Comparison of ENCODE assay signal across 1 cellular context in genomic region chr17:79925242-79925957, GRCh38.
TF ChIP-seq lines count a peak whose summit lies in the region.

No MANE protein-coding gene starts in this region.

TF ChIP-seq in SK-N-SH treated with all-trans-retinoic acid at 6 μM for 48 hours, 23 proteins besides CTCF, POLR2A, EP300 and RAD21 (continued from another document):
- TF ChIP-seq TOX (CRISPR knock-in tag; IDR thresholded peaks at IDR 0.05; ENCODE audit: borderline replicate concordance) (no peak), TCF4 (CRISPR knock-in tag; IDR thresholded peaks at IDR 0.05; ENCODE audit: borderline replicate concordance) (no peak), ESRRG (CRISPR knock-in tag; IDR thresholded peaks at IDR 0.05) (no peak), BACH2 (CRISPR knock-in tag; IDR thresholded peaks at IDR 0.05; ENCODE audit: borderline replicate concordance) (no peak), RARB (CRISPR knock-in tag; IDR thresholded peaks at IDR 0.05) (no peak), ZC3H10 (CRISPR knock-in tag; IDR thresholded peaks at IDR 0.05) (no peak), ARNTL (CRISPR knock-in tag; IDR thresholded peaks at IDR 0.05; ENCODE audit: borderline replicate concordance, low read depth) (no peak), ZNF565 (CRISPR knock-in tag; conservative IDR thresholded peaks at IDR 0.05; ENCODE audit: low read depth) (no peak), ISL1 (CRISPR knock-in tag; IDR thresholded peaks at IDR 0.05) (no peak), ZNF8 (CRISPR knock-in tag; IDR thresholded peaks at IDR 0.05) (no peak), ZNF70 (CRISPR knock-in tag; IDR thresholded peaks at IDR 0.05) (no peak), CSRNP3 (CRISPR knock-in tag; IDR thresholded peaks at IDR 0.05) (no peak)
- TF ChIP-seq, protein P1, sequence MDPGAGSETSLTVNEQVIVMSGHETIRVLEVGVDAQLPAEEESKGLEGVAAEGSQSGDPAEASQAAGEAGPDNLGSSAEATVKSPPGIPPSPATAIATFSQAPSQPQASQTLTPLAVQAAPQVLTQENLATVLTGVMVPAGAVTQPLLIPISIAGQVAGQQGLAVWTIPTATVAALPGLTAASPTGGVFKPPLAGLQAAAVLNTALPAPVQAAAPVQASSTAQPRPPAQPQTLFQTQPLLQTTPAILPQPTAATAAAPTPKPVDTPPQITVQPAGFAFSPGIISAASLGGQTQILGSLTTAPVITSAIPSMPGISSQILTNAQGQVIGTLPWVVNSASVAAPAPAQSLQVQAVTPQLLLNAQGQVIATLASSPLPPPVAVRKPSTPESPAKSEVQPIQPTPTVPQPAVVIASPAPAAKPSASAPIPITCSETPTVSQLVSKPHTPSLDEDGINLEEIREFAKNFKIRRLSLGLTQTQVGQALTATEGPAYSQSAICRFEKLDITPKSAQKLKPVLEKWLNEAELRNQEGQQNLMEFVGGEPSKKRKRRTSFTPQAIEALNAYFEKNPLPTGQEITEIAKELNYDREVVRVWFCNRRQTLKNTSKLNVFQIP (CRISPR knock-in tag; IDR thresholded peaks at IDR 0.05; ENCODE audit: borderline replicate concordance, low read depth) = no peak
